In the genomic region with DNA sequence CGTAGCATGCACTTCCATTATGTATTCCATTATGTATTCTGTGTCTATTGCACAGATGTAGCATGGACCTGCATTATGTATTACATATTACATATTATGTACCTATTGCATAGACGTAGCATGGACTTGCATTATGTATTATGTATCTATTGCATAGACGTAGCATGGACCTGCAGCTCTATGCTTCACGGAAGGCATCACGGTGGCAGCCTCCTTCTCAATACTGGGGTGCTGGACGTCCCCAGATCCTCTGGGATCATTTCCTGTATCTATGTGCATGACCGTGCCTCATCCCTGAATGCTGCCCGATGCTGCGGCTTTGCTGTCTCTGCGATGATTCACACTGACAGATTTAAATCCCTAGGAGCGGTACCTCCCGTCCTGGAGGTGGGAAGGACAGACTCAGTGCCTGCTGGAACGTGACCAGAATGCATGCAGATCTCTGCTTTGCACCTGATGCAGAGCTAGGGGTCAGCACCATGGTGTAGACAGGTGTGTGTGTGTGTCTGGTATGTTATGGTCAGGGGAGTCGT, we compare ENCODE assay signal across 23 cellular contexts.
DNase-seq lines count a peak whose midpoint lies in the region; ATAC-seq and FAIRE-seq lines count a peak whose summit lies in the region.
"Had no signal": no experiment of that assay in that cellular context is flagged by ENCODE, and none has a peak within 500 bp of the region (broad histone marks: within the 10 kb centered on the region; RNA-seq: fewer than 3 reads in every experiment).

No MANE protein-coding gene starts in this region.

- ATAC-seq in HG02840 (IDR thresholded peaks at IDR 0.05; ENCODE audit: low FRiP score, unreplicated experiment), result no peak
- ATAC-seq: natural killer cell treated with Interleukin-12 subunit alpha and Interleukin-12 subunit beta and Interleukin-15 and Interleukin-18, amount 100 ng/mL, for 72 hours had no signal

- no peaks in the 10 kb centered on the region for H3K27me3 Mint-ChIP-seq in activated CD4-positive, alpha-beta memory T cell treated with anti-CD3 and anti-CD28 coated beads, Interleukin-2, amount 10 ng/mL, durations not matched to agents 7 days and 5 days
- H3K27me3 Mint-ChIP-seq: memory B cell; natural killer cell treated with Interleukin-12 subunit alpha and Interleukin-12 subunit beta and Interleukin-15 and Interleukin-18, amount 100 ng/mL, for 72 hours had no signal

- POLR2A ChIA-PET in activated CD4-positive, alpha-beta memory T cell treated with anti-CD3 and anti-CD28 coated beads, Interleukin-2, amount 10 ng/mL, durations not matched to agents 7 days and 5 days (lab: Charles Lee), result no interaction called here

- H3K9me3 Mint-ChIP-seq in activated CD4-positive, alpha-beta memory T cell treated with anti-CD3 and anti-CD28 coated beads, Interleukin-2, amount 10 ng/mL, durations not matched to agents 7 days and 5 days, result peaks cover 9% of the 10 kb centered on the region
- H3K9me3 Mint-ChIP-seq: natural killer cell treated with Interleukin-12 subunit alpha and Interleukin-12 subunit beta and Interleukin-15 and Interleukin-18, amount 100 ng/mL, for 72 hours had no signal

- no peak for FAIRE-seq in HTR-8/SVneo (lab: Jason Lieb, UNC)

- CTCF ChIA-PET in activated CD4-positive, alpha-beta memory T cell treated with anti-CD3 and anti-CD28 coated beads, Interleukin-2, amount 10 ng/mL, durations not matched to agents 7 days and 5 days (lab: Charles Lee), result no interaction called here

- peaks cover 3% of the 10 kb centered on the region for H3K36me3 Mint-ChIP-seq in activated CD4-positive, alpha-beta memory T cell treated with anti-CD3 and anti-CD28 coated beads, Interleukin-2, amount 10 ng/mL, durations not matched to agents 7 days and 5 days (ENCODE audit: low read depth)

- H3K4me3 Mint-ChIP-seq in activated CD4-positive, alpha-beta memory T cell treated with anti-CD3 and anti-CD28 coated beads, Interleukin-2, amount 10 ng/mL, durations not matched to agents 7 days and 5 days, result no peak overlapping the region
- H3K4me3 Mint-ChIP-seq: HFFc6; memory B cell; natural killer cell treated with Interleukin-12 subunit alpha and Interleukin-12 subunit beta and Interleukin-15 and Interleukin-18, amount 100 ng/mL, for 72 hours had no signal

- H3K27ac Mint-ChIP-seq in activated CD4-positive, alpha-beta memory T cell treated with anti-CD3 and anti-CD28 coated beads, Interleukin-2, amount 10 ng/mL, durations not matched to agents 7 days and 5 days, result no peak overlapping the region
- H3K27ac Mint-ChIP-seq: HFFc6; memory B cell; natural killer cell treated with Interleukin-12 subunit alpha and Interleukin-12 subunit beta and Interleukin-15 and Interleukin-18, amount 100 ng/mL, for 72 hours had no signal

- DNase-seq in HTR-8/SVneo (ENCODE audit: insufficient read length, low spot score), result peak; percentile 26
- peak; percentile 52 for DNase-seq in amniotic epithelial cell (ENCODE audit: low read depth)
- DNase-seq in kidney tubule cell (ENCODE audit: low spot score), result peak; percentile 13
- no peak for DNase-seq in activated CD4-positive, alpha-beta memory T cell treated with anti-CD3 and anti-CD28 coated beads, Interleukin-2, amount 10 ng/mL, durations not matched to agents 7 days and 5 days
- DNase-seq in 8988T, result no peak
- DNase-seq in T-helper 9 cell, result no peak
- DNase-seq: activated CD4-positive, alpha-beta T cell treated with anti-CD3 and anti-CD28 coated beads, Interleukin-2, amount 50 U/mL, for 1 hour; activated CD8-positive, alpha-beta memory T cell treated with anti-CD3 and anti-CD28 coated beads, Interleukin-2, amount 50 U/mL, for 48 hours; activated effector memory CD4-positive, alpha-beta T cell treated with Interleukin-2 at 50 U/mL for 16 hours; adrenal gland; BE2C; dermis blood vessel endothelial cell; KG1; NCI-H187; Peyer's patch; stimulated activated CD4-positive, alpha-beta T cell treated with anti-CD3 and anti-CD28 coated beads, Interleukin-1b, Interleukin-23, amount 100 ng/mL, for 48 hours; stimulated activated naive CD4-positive, alpha-beta T cell; T-helper 2 cell; thyroid gland had no signal

- H3K4me1 Mint-ChIP-seq in activated CD4-positive, alpha-beta memory T cell treated with anti-CD3 and anti-CD28 coated beads, Interleukin-2, amount 10 ng/mL, durations not matched to agents 7 days and 5 days, result no peaks in the 10 kb centered on the region

Comparison
In these comparisons a context has a peak if more than half of its experiments do, and no peak if none do; other contexts are left out.
1. DNase-seq: peak in HTR-8/SVneo (single experiment), amniotic epithelial cell (single experiment) and kidney tubule cell (single experiment); none in activated CD4-positive, alpha-beta memory T cell treated with anti-CD3 and anti-CD28 coated beads, Interleukin-2, amount 10 ng/mL, durations not matched to agents 7 days and 5 days (single experiment), 8988T (single experiment) and T-helper 9 cell (single experiment).